In genomic region chr4:17169699-17170098, GRCh38 we compare ENCODE assay signal across 16 cellular contexts.
DNase-seq lines count a peak whose midpoint lies in the region; ATAC-seq and TF ChIP-seq lines count a peak whose summit lies in the region.
"Had no signal": no experiment of that assay in that cellular context is flagged by ENCODE, and none has a peak within 500 bp of the region (broad histone marks: within the 10 kb centered on the region; RNA-seq: fewer than 3 reads in every experiment).

No MANE protein-coding gene starts in this region.

- dilution Hi-C loops in IMR-90 (cut with HindIII; ENCODE audit: low sequenced_read_pairs, unreplicated experiment), result no loop called here

- H3K9me3 ChIP-seq in IMR-90 (ENCODE audit: control insufficient read depth, insufficient read depth, low read length), result no peaks in the 10 kb centered on the region
- no peaks in the 10 kb centered on the region for H3K9me3 ChIP-seq in SK-N-MC (ENCODE audit: low read depth, low read length)
- no peaks in the 10 kb centered on the region for H3K9me3 ChIP-seq in smooth muscle cell (replicated peaks; ENCODE audit: low read depth)
- H3K9me3 ChIP-seq: BE2C, Caco-2, HAP-1 had no signal

- no peak overlapping the region for H3K4me2 ChIP-seq in IMR-90 (ENCODE audit: low read depth, low read length)
- no peak overlapping the region for H3K4me2 ChIP-seq in mesendoderm (ENCODE audit: low read length)
- peak overlapping the region; percentile 51 for H3K4me2 ChIP-seq in smooth muscle cell

- H3K23ac ChIP-seq in IMR-90 (ENCODE audit: low read depth, low read length), result no peak overlapping the region
- no peak overlapping the region for H3K23ac ChIP-seq in mesendoderm (ENCODE audit: low read length)

- H3K56ac ChIP-seq in IMR-90 (ENCODE audit: extremely low read depth, insufficient read depth, low read length) (no peak overlapping the region), mesendoderm (ENCODE audit: low read length) (no peak overlapping the region)

- DNase-seq in IMR-90 (no peak), SK-N-MC (ENCODE audit: low read depth, low spot score) (no peak), mesendoderm (no peak), smooth muscle cell (lab: John Stamatoyannopoulos, UW; ENCODE audit: unreplicated experiment) (no peak), hypothalamus (lab: John Stamatoyannopoulos, UW) (no peak), HCEC 1CT (no peak)
- no peak for DNase-seq in activated effector memory CD4-positive, alpha-beta T cell treated with anti-CD3 and anti-CD28 coated beads, Interleukin-2, amount 50 U/mL, for 16 hours
- DNase-seq in stimulated activated CD4-positive, alpha-beta T cell treated with anti-CD3 and anti-CD28 coated beads, Interleukin-4, amount 100 ng/mL, for 1 hour, result no peak
- DNase-seq: ACHN; BE2C; C1 segment of cervical spinal cord; Caco-2; CD4-positive, CD25-positive, alpha-beta regulatory T cell had no signal

- H3K9ac ChIP-seq in IMR-90 (ENCODE audit: low read depth, low read length) (no peak overlapping the region), SK-N-MC (ENCODE audit: insufficient read length) (no peak overlapping the region), mesendoderm (ENCODE audit: low read length) (no peak overlapping the region), smooth muscle cell (ENCODE audit: low read depth) (no peak overlapping the region)

- ATAC-seq in IMR-90 (ENCODE audit: low read depth), result no peak
- ATAC-seq: K562 had no signal

- H2BK5ac ChIP-seq in IMR-90 (ENCODE audit: low read depth, low read length, poor library complexity, severe bottlenecking) (no peak overlapping the region), mesendoderm (ENCODE audit: low read length) (no peak overlapping the region)

- BruUV-seq in IMR-90 (replicated peaks; lab: Mats Ljungman, UMichigan), result no TSS peak

- no peak overlapping the region for H2AFZ ChIP-seq in IMR-90 (replicated peaks; ENCODE audit: low read length, poor library complexity)
- H2AFZ ChIP-seq in smooth muscle cell (ENCODE audit: low read depth), result peak overlapping the region; percentile 79

- H3K9me1 ChIP-seq in IMR-90 (ENCODE audit: insufficient read depth, low read length), result no peaks in the 10 kb centered on the region

- CTCF ChIA-PET in IMR-90 (lab: Yijun Ruan, JAX), result interaction anchor here (0.5 to 1.0 kb wide), 3 partner anchors 39 to 421 kb away, joined by 3 to 11 read pairs (median 4); no protein-coding TSS in a partner anchor

- peak overlapping the region; percentile 47; the same call in 1 of the 2 replicates for H2BK120ac ChIP-seq in IMR-90 (ENCODE audit: low read depth, low read length)
- H2BK120ac ChIP-seq in mesendoderm (ENCODE audit: low read depth, low read length), result peak overlapping the region; percentile 28

- POLR2A ChIA-PET in IMR-90 (lab: Charles Lee; ENCODE audit: unreplicated experiment), result no interaction called here

- WGBS in IMR-90 (ENCODE audit: extremely low coverage in 2 of 2, insufficient read length in 1 of 2), 2 experiments, result no CpG with 5 or more reads among the region's 1 CpG
- WGBS in mesendoderm (ENCODE audit: extremely low coverage, insufficient coverage, low lambda C conversion rate), result no CpG with 5 or more reads among the region's 1 CpG
- 84% methylated on average over 1 of the region's 1 CpG for WGBS in smooth muscle cell (ENCODE audit: low lambda C conversion rate)

- H4K91ac ChIP-seq in IMR-90 (ENCODE audit: insufficient read depth, low read depth, low read length), result no peak overlapping the region

- H4K20me1 ChIP-seq in IMR-90 (ENCODE audit: insufficient read depth, low read length), result no peaks in the 10 kb centered on the region
- no peaks in the 10 kb centered on the region for H4K20me1 ChIP-seq in smooth muscle cell (ENCODE audit: low read depth)

- H4K5ac ChIP-seq in IMR-90 (ENCODE audit: low read depth, low read length) (no peak overlapping the region), mesendoderm (ENCODE audit: low read length) (no peak overlapping the region)

- intact Hi-C loops in IMR-90 (cut with micrococcal nuclease), result no loop called here

- H2AK5ac ChIP-seq in IMR-90 (ENCODE audit: low read depth, low read length) (no peak overlapping the region), mesendoderm (ENCODE audit: low read length) (no peak overlapping the region)

- H3K4me3 ChIP-seq in IMR-90 (ENCODE audit: insufficient read depth, low read depth, low read length) (no peak overlapping the region), SK-N-MC (peak overlapping the region; percentile 38; the same call in 1 of the 2 replicates), mesendoderm (ENCODE audit: low read length) (no peak overlapping the region), smooth muscle cell (no peak overlapping the region)
- H3K4me3 ChIP-seq: HAP-1, K562 had no signal

- H2BK20ac ChIP-seq in IMR-90 (ENCODE audit: low read depth, low read length), result peak overlapping the region; percentile 46; the same call in 1 of the 2 replicates

- H3K4me1 ChIP-seq in IMR-90 (ENCODE audit: control insufficient read depth, insufficient read depth, low read length) (peaks cover 9% of the 10 kb centered on the region), mesendoderm (ENCODE audit: control insufficient read depth, low read depth, low read length) (peaks cover 1% of the 10 kb centered on the region), smooth muscle cell (ENCODE audit: low read depth) (peaks cover 29% of the 10 kb centered on the region)
- H3K4me1 ChIP-seq: Caco-2 had no signal

- TF ChIP-seq CTCF in IMR-90 (conservative IDR thresholded peaks at IDR 0.05; ENCODE audit: low read depth, low read length), result no peak
- no peak for TF ChIP-seq CTCF in smooth muscle cell (IDR thresholded peaks at IDR 0.05; ENCODE audit: borderline replicate concordance, insufficient read depth, poor library complexity, severe bottlenecking)

- H3K27ac ChIP-seq in IMR-90 (ENCODE audit: insufficient read depth, low read length) (no peak overlapping the region), SK-N-MC (peak overlapping the region; percentile 87), mesendoderm (ENCODE audit: low read depth, low read length) (no peak overlapping the region), smooth muscle cell (ENCODE audit: low read depth) (peak overlapping the region; percentile 63)
- H3K27ac ChIP-seq: HL-60 had no signal

- H3K36me3 ChIP-seq in IMR-90 (ENCODE audit: control insufficient read depth, insufficient read depth, low read length) (no peaks in the 10 kb centered on the region), SK-N-MC (ENCODE audit: insufficient read depth, low read length) (no peaks in the 10 kb centered on the region), mesendoderm (ENCODE audit: control insufficient read depth, insufficient read depth, low read length) (no peaks in the 10 kb centered on the region), smooth muscle cell (ENCODE audit: low read depth) (no peaks in the 10 kb centered on the region)
- H3K36me3 ChIP-seq: BE2C, HAP-1 had no signal

- no peaks in the 10 kb centered on the region for H3F3A ChIP-seq in smooth muscle cell (ENCODE audit: low read depth)

- no peaks in the 10 kb centered on the region for H3K79me1 ChIP-seq in IMR-90 (ENCODE audit: low read depth in 1 of 2, low read length in 2 of 2)
- no peaks in the 10 kb centered on the region for H3K79me1 ChIP-seq in mesendoderm (ENCODE audit: low read length)

- TF ChIP-seq POLR2A in IMR-90 (IDR thresholded peaks at IDR 0.05; ENCODE audit: low read depth, low read length), result no peak

- in situ Hi-C loops in IMR-90 (cut with MboI; ENCODE audit: low sequenced_read_pairs), result no loop called here

- H2AK9ac ChIP-seq in IMR-90 (replicated peaks; ENCODE audit: low read depth, low read length, poor library complexity), result no peak overlapping the region

- H3K14ac ChIP-seq in IMR-90 (replicated peaks; ENCODE audit: low read depth, low read length), result no peak overlapping the region

- H3K27me3 ChIP-seq in IMR-90 (ENCODE audit: control insufficient read depth, insufficient read depth, low read length) (no peaks in the 10 kb centered on the region), mesendoderm (ENCODE audit: insufficient read depth, low read length, poor library complexity) (no peaks in the 10 kb centered on the region), smooth muscle cell (ENCODE audit: low read depth) (no peaks in the 10 kb centered on the region)
- H3K27me3 ChIP-seq: BE2C had no signal

- peak overlapping the region in 1 of 2 experiments; percentile 69; a peak in 2 of 4 replicates for H4K8ac ChIP-seq in IMR-90 (ENCODE audit: low read depth in 2 of 2, low read length in 2 of 2)
- no peak overlapping the region for H4K8ac ChIP-seq in mesendoderm (ENCODE audit: low read depth, low read length)

- H2BK15ac ChIP-seq in IMR-90 (ENCODE audit: low read depth, low read length) (no peak overlapping the region), mesendoderm (replicated peaks; ENCODE audit: low read depth) (no peak overlapping the region)

- TF ChIP-seq RAD21 in IMR-90 (IDR thresholded peaks at IDR 0.05; ENCODE audit: low read length), result no peak

- H3K18ac ChIP-seq in IMR-90 (ENCODE audit: low read depth, low read length) (no peak overlapping the region), mesendoderm (ENCODE audit: low read length) (peak overlapping the region; percentile 60)

- H3K79me2 ChIP-seq in mesendoderm (ENCODE audit: control insufficient read depth, insufficient read depth, low read length) (no peaks in the 10 kb centered on the region), smooth muscle cell (ENCODE audit: low read depth) (no peaks in the 10 kb centered on the region)

- H3K4ac ChIP-seq in IMR-90 (ENCODE audit: low read depth, low read length), result peak overlapping the region; percentile 58; the same call in 1 of the 2 replicates
- H3K4ac ChIP-seq in mesendoderm (ENCODE audit: low read depth, low read length), result no peak overlapping the region

TF ChIP-seq in IMR-90, 13 proteins besides CTCF, POLR2A, EP300 and RAD21:
- TF ChIP-seq NFE2L2 (IDR thresholded peaks at IDR 0.05; ENCODE audit: low read depth, low read length) (no peak), RCOR1 (IDR thresholded peaks at IDR 0.05; ENCODE audit: insufficient replicate concordance, low read length) (no peak), SMC3 (IDR thresholded peaks at IDR 0.05; ENCODE audit: low read depth, low read length) (no peak)

Comparison
In these comparisons a context has a peak if more than half of its experiments do, and no peak if none do; other contexts are left out.
1. H3K27ac ChIP-seq: peak in SK-N-MC (single experiment) and smooth muscle cell (single experiment); none in IMR-90 (single experiment) and mesendoderm (single experiment).